8 cellular contexts compared by ENCODE assay signal in genomic region chr7:7177044-7177517, GRCh38. TPM values are rescaled to one million over a fixed set of nuclear protein-coding genes. Genes with fewer than 3 reads are reported as not detected.
DNase-seq lines count a peak whose midpoint lies in the region; ATAC-seq and TF ChIP-seq lines count a peak whose summit lies in the region.

No MANE protein-coding gene starts in this region.

- no peaks in the 10 kb centered on the region for H3K27me3 ChIP-seq in effector memory CD4-positive, alpha-beta T cell (replicated peaks; ENCODE audit: control insufficient read depth, insufficient read depth, low read length, poor library complexity, severe bottlenecking)

- DNase-seq in GM03348 (ENCODE audit: low spot score) (peak; percentile 22), RWPE1 (ENCODE audit: low spot score) (peak; percentile 73), pulmonary artery endothelial cell (ENCODE audit: low read depth, low spot score) (peak; percentile 68), iPS-NIHi11 (ENCODE audit: low spot score) (no peak), NCI-H2227 treated with DMSO at 0.1 percent for 48 hours (lab: John Stamatoyannopoulos, UW) (no peak)
- DNase-seq in effector memory CD4-positive, alpha-beta T cell, result no peak
- DNase-seq in stimulated activated CD4-positive, alpha-beta T cell treated with anti-CD3 and anti-CD28 coated beads, Interleukin-12 subunit alpha, Interleukin-12 subunit beta, amount 100 ng/mL, for 4 hours, result no peak

- no peaks in the 10 kb centered on the region for H3K36me3 ChIP-seq in effector memory CD4-positive, alpha-beta T cell (ENCODE audit: control insufficient read depth, insufficient read depth, low read length)

- no peak for TF ChIP-seq CTCF in RWPE1 (conservative IDR thresholded peaks at IDR 0.05; ENCODE audit: low read depth)

- peak; percentile 88 for ATAC-seq in esophagus mucosa

- POLR2A ChIA-PET in RWPE1 (lab: Yijun Ruan, JAX; ENCODE audit: low non-redundant PET), result no interaction called here

- CTCF ChIA-PET in RWPE1 (lab: Yijun Ruan, JAX), result no interaction called here

- no peak overlapping the region for H3K4me3 ChIP-seq in effector memory CD4-positive, alpha-beta T cell (ENCODE audit: insufficient read depth, low read depth, low read length, poor library complexity, severe bottlenecking)

- no peak overlapping the region for H3K27ac ChIP-seq in RWPE1
- H3K27ac ChIP-seq in effector memory CD4-positive, alpha-beta T cell (ENCODE audit: insufficient read depth, low read length, poor library complexity, severe bottlenecking), result no peak overlapping the region

- no peaks in the 10 kb centered on the region for H3K9me3 ChIP-seq in effector memory CD4-positive, alpha-beta T cell (ENCODE audit: control insufficient read depth, low read length)

- H3K4me1 ChIP-seq in effector memory CD4-positive, alpha-beta T cell (ENCODE audit: control insufficient read depth, insufficient read depth, low read length, poor library complexity, severe bottlenecking), result peaks cover 6% of the 10 kb centered on the region

RNA-seq across cellular contexts. Expression of gene C1GALT1, which starts 5.3 kb away (rescaled TPM):
- total RNA-seq in esophagus mucosa, result 33.7 TPM
- 28.8 and 29.4 TPM in 2 replicates for total RNA-seq in pulmonary artery endothelial cell

Comparison
In these comparisons a context has a peak if more than half of its experiments do, and no peak if none do; other contexts are left out.
1. DNase-seq: peak in GM03348 (single experiment), RWPE1 (single experiment) and pulmonary artery endothelial cell (single experiment); none in effector memory CD4-positive, alpha-beta T cell (0 of 3), iPS-NIHi11 (single experiment), stimulated activated CD4-positive, alpha-beta T cell treated with anti-CD3 and anti-CD28 coated beads, Interleukin-12 subunit alpha, Interleukin-12 subunit beta, amount 100 ng/mL, for 4 hours (single experiment) and NCI-H2227 treated with DMSO at 0.1 percent for 48 hours (single experiment).